Comparison of ENCODE assay signal across 10 cellular contexts in the genomic region with DNA sequence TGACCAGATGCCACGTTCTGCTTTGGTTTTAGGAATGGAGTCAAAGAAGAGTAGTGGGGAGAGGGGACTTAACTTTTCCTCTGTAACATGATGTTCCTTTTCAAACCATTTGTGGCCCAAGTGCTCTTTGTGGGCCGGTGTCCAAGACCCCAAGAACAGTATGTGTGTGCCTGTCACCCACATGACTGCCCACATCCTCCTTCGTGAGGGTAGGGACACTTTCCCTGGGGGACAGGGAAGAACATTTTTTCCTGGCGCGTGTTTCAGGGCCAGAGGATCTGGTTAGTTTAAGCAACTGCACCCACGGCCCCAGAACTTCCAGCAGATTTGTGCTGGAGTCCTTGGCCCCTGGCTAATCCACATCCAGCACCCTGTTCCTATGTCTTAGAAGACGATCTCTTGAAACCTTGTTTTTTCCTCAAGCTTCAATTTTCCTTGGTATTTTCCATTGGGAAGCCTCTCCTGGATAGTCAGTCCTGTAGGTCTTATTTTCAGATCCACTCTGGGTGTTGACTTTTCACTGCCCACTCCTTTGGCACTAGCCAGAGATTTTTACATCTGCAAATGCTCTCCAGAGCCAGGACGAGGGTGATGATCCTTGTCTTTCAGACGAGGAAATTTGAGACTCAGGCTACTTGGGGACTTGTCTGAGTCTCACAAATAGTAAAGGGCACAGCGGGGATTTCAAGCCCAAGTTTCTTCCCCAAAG. TPM values are rescaled to one million over a fixed set of nuclear protein-coding genes. Genes with fewer than 3 reads are reported as not detected.
A peak's percentile ranks its signal among the peaks of the same experiment; 100 is the strongest.
DNase-seq lines count a peak whose midpoint lies in the region; ATAC-seq, FAIRE-seq and TF ChIP-seq lines count a peak whose summit lies in the region.
"Had no signal": no experiment of that assay in that cellular context is flagged by ENCODE, and none has a peak within 500 bp of the region (broad histone marks: within the 10 kb centered on the region; RNA-seq: fewer than 3 reads in every experiment).

No MANE protein-coding gene starts in this region.

- H3K4me3 ChIP-seq in right cardiac atrium (ENCODE audit: low read length) (no peak overlapping the region), smooth muscle cell (no peak overlapping the region), SJCRH30 (no peak overlapping the region)
- H3K4me3 ChIP-seq: colonic mucosa had no signal

- peak overlapping the region; percentile 94 for H3K9ac ChIP-seq in smooth muscle cell (ENCODE audit: low read depth)

- peak overlapping the region; percentile 97 for H3K27ac Mint-ChIP-seq in activated T-helper 17 cell treated with anti-CD3 and anti-CD28 coated beads, Interleukin-2, amount 50 U/mL, for 72 hours

- TF ChIP-seq CTCF in smooth muscle cell (IDR thresholded peaks at IDR 0.05; ENCODE audit: borderline replicate concordance, insufficient read depth, poor library complexity, severe bottlenecking), result no peak
- TF ChIP-seq CTCF in GM20000 (IDR thresholded peaks at IDR 0.05; ENCODE audit: extremely low read depth, missing control alignments), result no peak

- H3K36me3 Mint-ChIP-seq in activated T-helper 17 cell treated with anti-CD3 and anti-CD28 coated beads, Interleukin-2, amount 50 U/mL, for 72 hours (ENCODE audit: low read depth), result peaks cover 100% of the 10 kb centered on the region

- H3K4me2 ChIP-seq in smooth muscle cell, result peak overlapping the region; percentile 44

- H3K79me2 ChIP-seq in smooth muscle cell (ENCODE audit: low read depth), result peaks cover 9% of the 10 kb centered on the region

- H3K27me3 ChIP-seq in right cardiac atrium (ENCODE audit: control insufficient read depth, insufficient read depth) (no peaks in the 10 kb centered on the region), smooth muscle cell (ENCODE audit: low read depth) (no peaks in the 10 kb centered on the region), SJCRH30 (no peaks in the 10 kb centered on the region)
- H3K27me3 ChIP-seq: colonic mucosa had no signal

- peak overlapping the region; percentile 65 for H3K4me3 Mint-ChIP-seq in activated T-helper 17 cell treated with anti-CD3 and anti-CD28 coated beads, Interleukin-2, amount 50 U/mL, for 72 hours

- DNase-seq in GM19239 (ENCODE audit: insufficient read length, low spot score), result no peak
- peak in 2 of 3 donors; percentile 60 to 84 for DNase-seq in right cardiac atrium
- DNase-seq in smooth muscle cell (lab: John Stamatoyannopoulos, UW; ENCODE audit: unreplicated experiment), result no peak
- no peak for DNase-seq in SJCRH30
- DNase-seq in GM20000 (ENCODE audit: low spot score), result no peak
- no peak for DNase-seq in HuH-7 (ENCODE audit: low spot score)
- DNase-seq: colonic mucosa, NCI-H1930 had no signal

- no peak overlapping the region for H2AFZ ChIP-seq in smooth muscle cell (ENCODE audit: low read depth)

- ATAC-seq in activated T-helper 17 cell treated with anti-CD3 and anti-CD28 coated beads, Interleukin-2, amount 50 U/mL, for 72 hours (replicated peaks), result no peak
- peak; percentile 10 to 38 for ATAC-seq in right cardiac atrium
- ATAC-seq in HG03108 (IDR thresholded peaks at IDR 0.05; ENCODE audit: unreplicated experiment), result no peak

- H3K4me1 Mint-ChIP-seq in activated T-helper 17 cell treated with anti-CD3 and anti-CD28 coated beads, Interleukin-2, amount 50 U/mL, for 72 hours, result peaks cover 73% of the 10 kb centered on the region

- H3K9me3 ChIP-seq in right cardiac atrium (ENCODE audit: control insufficient read depth, low read length) (no peaks in the 10 kb centered on the region), smooth muscle cell (replicated peaks; ENCODE audit: low read depth) (no peaks in the 10 kb centered on the region), SJCRH30 (replicated peaks) (no peaks in the 10 kb centered on the region)
- H3K9me3 ChIP-seq: colonic mucosa had no signal

- peaks cover 50% of the 10 kb centered on the region for H3F3A ChIP-seq in smooth muscle cell (ENCODE audit: low read depth)

- peaks cover 59% of the 10 kb centered on the region for H4K20me1 ChIP-seq in smooth muscle cell (ENCODE audit: low read depth)

- FAIRE-seq in GM19239 (lab: Jason Lieb, UNC), result peak; percentile 4

- H3K36me3 ChIP-seq in smooth muscle cell (ENCODE audit: low read depth) (peaks cover 15% of the 10 kb centered on the region), SJCRH30 (peaks cover 91% of the 10 kb centered on the region)

- peak overlapping the region; percentile 96 for H3K27ac ChIP-seq in right cardiac atrium (ENCODE audit: low read length)
- peak overlapping the region; percentile 99 for H3K27ac ChIP-seq in smooth muscle cell (ENCODE audit: low read depth)
- no peak overlapping the region for H3K27ac ChIP-seq in SJCRH30

- WGBS in right cardiac atrium, result 25% methylated on average over 10 of the region's 10 CpGs
- WGBS in smooth muscle cell (ENCODE audit: low lambda C conversion rate), result 52% methylated on average over 10 of the region's 10 CpGs

- peaks cover 41% of the 10 kb centered on the region for H3K4me1 ChIP-seq in right cardiac atrium (ENCODE audit: control insufficient read depth, insufficient read depth, low read length)
- H3K4me1 ChIP-seq in smooth muscle cell (ENCODE audit: low read depth), result no peaks in the 10 kb centered on the region
- peaks cover 38% of the 10 kb centered on the region for H3K4me1 ChIP-seq in SJCRH30
- H3K4me1 ChIP-seq: colonic mucosa had no signal

- H3K9me3 Mint-ChIP-seq in activated T-helper 17 cell treated with anti-CD3 and anti-CD28 coated beads, Interleukin-2, amount 50 U/mL, for 72 hours, result no peaks in the 10 kb centered on the region

- H3K27me3 Mint-ChIP-seq in activated T-helper 17 cell treated with anti-CD3 and anti-CD28 coated beads, Interleukin-2, amount 50 U/mL, for 72 hours, result no peaks in the 10 kb centered on the region

- intact Hi-C loops in right cardiac atrium (cut with DNase I), result no loop called here

RNA-seq across cellular contexts. Expression of a gene that starts 10.8 kb away (rescaled TPM):
- total RNA-seq in activated T-helper 17 cell treated with anti-CD3 and anti-CD28 coated beads, Interleukin-2, amount 50 U/mL, for 72 hours, result 10 to 100 TPM; 35.1 to 40.9 TPM
- 10 to 100 TPM; 17.9 to 22.2 (median 18.9) TPM for total RNA-seq in right cardiac atrium
- 12.2 TPM for polyA plus RNA-seq in right cardiac atrium
- 3.0 and 7.5 TPM in 2 replicates for total RNA-seq in smooth muscle cell
- polyA plus RNA-seq in smooth muscle cell, result 15.3 and 18.2 TPM in 2 replicates
- total RNA-seq in SJCRH30 (2014; rRNA removed; shearing (Covaris generic)), result 19.6 and 20.0 TPM in 2 replicates

RNA-seq across cellular contexts. Expression of a gene that starts 35.0 kb away (rescaled TPM):
- total RNA-seq in activated T-helper 17 cell treated with anti-CD3 and anti-CD28 coated beads, Interleukin-2, amount 50 U/mL, for 72 hours, result 100 to 1,000 TPM; 324 to 357 TPM
- total RNA-seq in right cardiac atrium (100 to 1,000 TPM; 134 to 152 (median 141) TPM), smooth muscle cell (78.6 and 101 TPM in 2 replicates)
- polyA plus RNA-seq in right cardiac atrium (89.4 TPM), smooth muscle cell (121 and 125 TPM in 2 replicates)
- total RNA-seq in SJCRH30 (2014; rRNA removed; shearing (Covaris generic)), result 260 and 274 TPM in 2 replicates

RNA-seq across cellular contexts. Expression of a gene that starts 54.5 kb away (rescaled TPM):
- 100 to 1,000 TPM; 107 to 158 TPM for total RNA-seq in activated T-helper 17 cell treated with anti-CD3 and anti-CD28 coated beads, Interleukin-2, amount 50 U/mL, for 72 hours
- total RNA-seq in right cardiac atrium (10 to 100 TPM; 27.0 to 39.3 (median 33.3) TPM), smooth muscle cell (37.6 and 51.7 TPM in 2 replicates)
- polyA plus RNA-seq in right cardiac atrium (23.9 TPM), smooth muscle cell (199 and 216 TPM in 2 replicates)
- total RNA-seq in SJCRH30 (2014; rRNA removed; shearing (Covaris generic)), result 11.0 and 12.7 TPM in 2 replicates

Comparison
In these comparisons a context has a peak if more than half of its experiments do, and no peak if none do; other contexts are left out.
1. DNase-seq: peak in right cardiac atrium (2 of 3); none in GM19239 (single experiment), smooth muscle cell (single experiment), SJCRH30 (0 of 2), GM20000 (single experiment) and HuH-7 (single experiment).
2. ATAC-seq: peak in right cardiac atrium (2 of 2); none in activated T-helper 17 cell treated with anti-CD3 and anti-CD28 coated beads, Interleukin-2, amount 50 U/mL, for 72 hours (single experiment) and HG03108 (single experiment).